In the genomic region with DNA sequence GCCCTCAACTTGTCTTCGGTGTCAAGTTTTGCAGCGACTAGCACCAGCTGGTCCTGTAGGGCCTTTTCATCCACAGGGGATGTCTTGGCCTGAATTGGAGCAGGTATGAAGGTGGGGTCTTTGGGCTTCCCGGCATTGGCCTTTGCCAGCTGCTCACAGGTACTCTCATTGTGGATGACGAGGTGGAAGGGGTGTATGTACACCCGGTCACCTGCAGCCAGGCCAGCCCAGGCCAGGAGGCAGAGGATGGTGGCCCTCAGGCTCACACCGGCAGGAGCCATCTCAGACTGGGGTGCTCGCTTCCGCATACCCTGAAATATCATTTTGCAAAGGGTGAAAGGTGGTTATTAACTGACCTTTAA, we compare ENCODE assay signal across 1 cellular context.
TF ChIP-seq lines count a peak whose summit lies in the region.

No MANE protein-coding gene starts in this region.

TF ChIP-seq in HepG2, 621 proteins besides CTCF, POLR2A, EP300 and RAD21 (continued from another document):
- TF ChIP-seq HDAC6 (IDR thresholded peaks at IDR 0.05; ENCODE audit: low read depth, low read length) (no peak), RBFOX2 (IDR thresholded peaks at IDR 0.05; ENCODE audit: low read depth, low read length) (0 out of 2 replicates have a peak, but pooled peaks have one; percentile 20), CBFB (CRISPR knock-in tag; IDR thresholded peaks at IDR 0.05) (no peak), TOPORS (CRISPR knock-in tag; IDR thresholded peaks at IDR 0.05) (0 out of 2 replicates have a peak, but pooled peaks have one; percentile 29)
- TF ChIP-seq, protein P1, sequence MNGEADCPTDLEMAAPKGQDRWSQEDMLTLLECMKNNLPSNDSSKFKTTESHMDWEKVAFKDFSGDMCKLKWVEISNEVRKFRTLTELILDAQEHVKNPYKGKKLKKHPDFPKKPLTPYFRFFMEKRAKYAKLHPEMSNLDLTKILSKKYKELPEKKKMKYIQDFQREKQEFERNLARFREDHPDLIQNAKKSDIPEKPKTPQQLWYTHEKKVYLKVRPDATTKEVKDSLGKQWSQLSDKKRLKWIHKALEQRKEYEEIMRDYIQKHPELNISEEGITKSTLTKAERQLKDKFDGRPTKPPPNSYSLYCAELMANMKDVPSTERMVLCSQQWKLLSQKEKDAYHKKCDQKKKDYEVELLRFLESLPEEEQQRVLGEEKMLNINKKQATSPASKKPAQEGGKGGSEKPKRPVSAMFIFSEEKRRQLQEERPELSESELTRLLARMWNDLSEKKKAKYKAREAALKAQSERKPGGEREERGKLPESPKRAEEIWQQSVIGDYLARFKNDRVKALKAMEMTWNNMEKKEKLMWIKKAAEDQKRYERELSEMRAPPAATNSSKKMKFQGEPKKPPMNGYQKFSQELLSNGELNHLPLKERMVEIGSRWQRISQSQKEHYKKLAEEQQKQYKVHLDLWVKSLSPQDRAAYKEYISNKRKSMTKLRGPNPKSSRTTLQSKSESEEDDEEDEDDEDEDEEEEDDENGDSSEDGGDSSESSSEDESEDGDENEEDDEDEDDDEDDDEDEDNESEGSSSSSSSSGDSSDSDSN (CRISPR knock-in tag; IDR thresholded peaks at IDR 0.05), result peak; percentile 35; the same call in 1 of the 2 replicates
- TF ChIP-seq, protein P2, sequence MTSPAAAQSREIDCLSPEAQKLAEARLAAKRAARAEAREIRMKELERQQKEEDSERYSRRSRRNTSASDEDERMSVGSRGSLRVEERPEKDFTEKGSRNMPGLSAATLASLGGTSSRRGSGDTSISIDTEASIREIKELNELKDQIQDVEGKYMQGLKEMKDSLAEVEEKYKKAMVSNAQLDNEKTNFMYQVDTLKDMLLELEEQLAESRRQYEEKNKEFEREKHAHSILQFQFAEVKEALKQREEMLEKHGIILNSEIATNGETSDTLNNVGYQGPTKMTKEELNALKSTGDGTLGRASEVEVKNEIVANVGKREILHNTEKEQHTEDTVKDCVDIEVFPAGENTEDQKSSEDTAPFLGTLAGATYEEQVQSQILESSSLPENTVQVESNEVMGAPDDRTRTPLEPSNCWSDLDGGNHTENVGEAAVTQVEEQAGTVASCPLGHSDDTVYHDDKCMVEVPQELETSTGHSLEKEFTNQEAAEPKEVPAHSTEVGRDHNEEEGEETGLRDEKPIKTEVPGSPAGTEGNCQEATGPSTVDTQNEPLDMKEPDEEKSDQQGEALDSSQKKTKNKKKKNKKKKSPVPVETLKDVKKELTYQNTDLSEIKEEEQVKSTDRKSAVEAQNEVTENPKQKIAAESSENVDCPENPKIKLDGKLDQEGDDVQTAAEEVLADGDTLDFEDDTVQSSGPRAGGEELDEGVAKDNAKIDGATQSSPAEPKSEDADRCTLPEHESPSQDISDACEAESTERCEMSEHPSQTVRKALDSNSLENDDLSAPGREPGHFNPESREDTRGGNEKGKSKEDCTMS (CRISPR knock-in tag; conservative IDR thresholded peaks at IDR 0.05), result no peak
